ENCODE assay signal across 21 cellular contexts in genomic region chr7:66790219-66790618, GRCh38.
"Had no signal": no experiment of that assay in that cellular context is flagged by ENCODE, and none has a peak within 500 bp of the region (broad histone marks: within the 10 kb centered on the region; RNA-seq: fewer than 3 reads in every experiment).

No MANE protein-coding gene starts in this region.

- H3K27ac ChIP-seq: ascending aorta, gastrocnemius medialis, pancreas had no signal

- H3K9me3 ChIP-seq: ascending aorta, gastrocnemius medialis, mucosa of descending colon, pancreas had no signal

- H3K4me1 Mint-ChIP-seq: activated B cell treated with CpG ODN at 0.5 μM for 24 hours, naive B cell had no signal

- DNase-seq: activated B cell treated with CpG ODN at 0.5 μM for 24 hours; activated CD4-positive, alpha-beta memory T cell treated with anti-CD3 and anti-CD28 coated beads for 36 hours; activated CD4-positive, alpha-beta T cell treated with anti-CD3 and anti-CD28 coated beads for 4 hours; activated naive CD4-positive, alpha-beta T cell treated with Interleukin-2 at 50 U/mL for 16 hours; activated T-cell treated with anti-CD3 and anti-CD28 coated beads for 4 hours; gastrocnemius medialis; head of caudate nucleus; kidney; mucosa of descending colon; naive B cell; pancreas; stimulated activated CD4-positive, alpha-beta T cell treated with anti-CD3 and anti-CD28 coated beads, Interleukin-4, amount 100 ng/mL, for 4 hours; stimulated activated naive CD4-positive, alpha-beta T cell treated with Interleukin-2 at 50 U/mL for 16 hours; T-helper 1 cell; T-helper 9 cell; trophoblast cell had no signal

- H3K27me3 ChIP-seq: ascending aorta, gastrocnemius medialis, pancreas had no signal

- H3K27ac Mint-ChIP-seq: activated B cell treated with CpG ODN at 0.5 μM for 24 hours; activated CD4-positive, alpha-beta memory T cell treated with anti-CD3 and anti-CD28 coated beads for 36 hours; activated T-helper 2 cell treated with anti-CD3 and anti-CD28 coated beads, Interferon-gamma antibody, Interleukin-2, Interleukin-4, amounts not matched to agents 10 μg/mL and 5 μg/mL and 100 μg/mL, durations not matched to agents 14 hours and 24 hours and 36 hours had no signal

- H3K4me3 Mint-ChIP-seq: activated B cell treated with CpG ODN at 0.5 μM for 24 hours; activated CD4-positive, alpha-beta memory T cell treated with anti-CD3 and anti-CD28 coated beads for 36 hours; naive B cell had no signal

- H3K4me2 ChIP-seq: smooth muscle cell had no signal

- ATAC-seq: gastrocnemius medialis, left lobe of liver, mucosa of descending colon, sciatic nerve had no signal

- H3K4me3 ChIP-seq: ascending aorta, gastrocnemius medialis, mucosa of descending colon, pancreas, smooth muscle cell had no signal

- H3K4me1 ChIP-seq: ascending aorta, gastrocnemius medialis had no signal

- H3K9me3 Mint-ChIP-seq: activated B cell treated with CpG ODN at 0.5 μM for 24 hours; activated CD4-positive, alpha-beta memory T cell treated with anti-CD3 and anti-CD28 coated beads for 36 hours; activated T-helper 2 cell treated with anti-CD3 and anti-CD28 coated beads, Interferon-gamma antibody, Interleukin-2, Interleukin-4, amounts not matched to agents 10 μg/mL and 5 μg/mL and 100 μg/mL, durations not matched to agents 14 hours and 24 hours and 36 hours; naive B cell had no signal

- H3K27me3 Mint-ChIP-seq: activated B cell treated with CpG ODN at 0.5 μM for 24 hours; activated CD4-positive, alpha-beta memory T cell treated with anti-CD3 and anti-CD28 coated beads for 36 hours; naive B cell had no signal
